Comparison of ENCODE assay signal across 11 cellular contexts in the genomic region with DNA sequence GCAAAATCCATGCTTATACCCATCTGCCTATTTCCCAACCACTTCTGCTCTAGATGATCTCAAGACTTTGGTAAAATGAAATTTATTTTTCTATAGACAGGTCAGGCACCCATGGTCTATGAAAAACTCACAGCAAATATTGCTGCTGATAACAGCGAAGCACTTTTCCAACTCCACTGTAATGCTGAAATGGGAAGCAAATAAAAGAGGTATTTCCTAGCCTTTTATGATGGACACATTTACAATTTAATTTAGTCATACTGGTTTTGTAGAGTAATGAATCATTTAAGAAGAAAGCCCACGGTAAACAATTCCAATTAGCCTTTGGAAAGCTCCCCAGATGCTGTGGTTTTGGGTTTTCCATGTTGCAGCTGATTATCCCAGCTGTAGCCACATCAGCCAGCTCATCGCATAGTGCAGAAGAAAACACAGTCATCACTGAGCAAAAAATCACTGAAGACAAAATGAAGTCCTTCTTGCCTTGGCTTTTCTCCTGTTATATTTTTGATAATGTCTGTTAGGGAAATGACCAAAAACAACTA.
A peak's percentile ranks its signal among the peaks of the same experiment; 100 is the strongest.
DNase-seq lines count a peak whose midpoint lies in the region; ATAC-seq and TF ChIP-seq lines count a peak whose summit lies in the region.
"Had no signal": no experiment of that assay in that cellular context is flagged by ENCODE, and none has a peak within 500 bp of the region (broad histone marks: within the 10 kb centered on the region; RNA-seq: fewer than 3 reads in every experiment).

No MANE protein-coding gene starts in this region.

- no peak for TF ChIP-seq EP300 in sigmoid colon (IDR thresholded peaks at IDR 0.05)

- ATAC-seq in HG02970 (IDR thresholded peaks at IDR 0.05; ENCODE audit: low FRiP score, unreplicated experiment): no peak
- no peak for ATAC-seq in HG03460 (IDR thresholded peaks at IDR 0.05; ENCODE audit: unreplicated experiment)

- peaks cover 45% of the 10 kb centered on the region for H3K4me1 ChIP-seq in SJSA1 (replicated peaks)
- H3K4me1 ChIP-seq in esophagus squamous epithelium: peaks cover 0 to 37% (median 16%) of the 10 kb centered on the region in 3 donors
- peaks cover 0 to 60% (median 35%) of the 10 kb centered on the region in 4 donors for H3K4me1 ChIP-seq in sigmoid colon

- H3K27ac ChIP-seq in SJSA1: peak overlapping the region; percentile 67
- H3K27ac ChIP-seq in esophagus squamous epithelium: peak overlapping the region in 3 of 4 donors; percentile 29 to 57 (median 45)
- H3K27ac ChIP-seq in sigmoid colon: peak overlapping the region in 3 of 4 donors; percentile 24 to 54 (median 37)

- H3K36me3 ChIP-seq in SJSA1 (no peaks in the 10 kb centered on the region), esophagus squamous epithelium (no peaks in the 10 kb centered on the region), sigmoid colon (no peaks in the 10 kb centered on the region)

- DNase-seq in ELR (ENCODE audit: low read depth): peak; percentile 95
- peak; percentile 64 to 76 for DNase-seq in SJSA1 (ENCODE audit: low read depth in 1 of 2, low spot score in 2 of 2)
- DNase-seq in esophagus squamous epithelium (lab: John Stamatoyannopoulos, UW): no peak
- DNase-seq in sigmoid colon: no peak
- no peak for DNase-seq in NCI-H526 (lab: John Stamatoyannopoulos, UW)
- no peak for DNase-seq in ACHN
- DNase-seq: activated CD4-positive, alpha-beta T cell treated with anti-CD3 and anti-CD28 coated beads, Interleukin-2, amount 50 U/mL, for 48 hours; MM.1S; OCI-M1 had no signal

- TF ChIP-seq POLR2A in esophagus squamous epithelium (IDR thresholded peaks at IDR 0.05): no peak
- TF ChIP-seq POLR2A in sigmoid colon (IDR thresholded peaks at IDR 0.05): no peak

- H3K4me3 ChIP-seq in SJSA1 (no peak overlapping the region), esophagus squamous epithelium (no peak overlapping the region), sigmoid colon (no peak overlapping the region)

- TF ChIP-seq CTCF in esophagus squamous epithelium (IDR thresholded peaks at IDR 0.05) (no peak), sigmoid colon (IDR thresholded peaks at IDR 0.05) (no peak)

- intact Hi-C loops in esophagus squamous epithelium (cut with DNase I): loop anchor here (5.0 to 10.0 kb wide), 2 partner anchors 160 to 223 kb away; no protein-coding TSS in a partner anchor
- intact Hi-C loops in sigmoid colon (cut with DNase I): loop anchor here (5.0 kb wide), 2 partner anchors 163 to 418 kb away; no protein-coding TSS in a partner anchor

- H3K9me3 ChIP-seq in SJSA1 (replicated peaks) (no peaks in the 10 kb centered on the region), esophagus squamous epithelium (no peaks in the 10 kb centered on the region), sigmoid colon (no peaks in the 10 kb centered on the region)

- in situ Hi-C loops in ACHN (cut with HindIII; ENCODE audit: low pct_ligation_motif_present, low pct_unique_long_range_greater_than_20kb, low sequenced_read_pairs): no loop called here

- 17 to 46% methylated on average over 3 of the region's 3 CpGs for WGBS in esophagus squamous epithelium, 2 donors
- 43 to 65% methylated on average over 3 of the region's 3 CpGs for WGBS in sigmoid colon, 2 donors

- H3K27me3 ChIP-seq in SJSA1 (replicated peaks) (no peaks in the 10 kb centered on the region), esophagus squamous epithelium (peaks cover 0 to 6% (median 0%) of the 10 kb centered on the region in 4 donors), sigmoid colon (no peaks in the 10 kb centered on the region)

Comparison
In these comparisons a context has a peak if more than half of its experiments do, and no peak if none do; other contexts are left out.
1. DNase-seq: peak in ELR (single experiment) and SJSA1 (2 of 2); none in esophagus squamous epithelium (single experiment), sigmoid colon (single experiment), NCI-H526 (0 of 2) and ACHN (single experiment).
2. Peak in every context shown above with its lines, with median percentiles within 50 percentile points of each other: H3K27ac ChIP-seq.